ENCODE assay signal across 1 cellular context in the genomic region with DNA sequence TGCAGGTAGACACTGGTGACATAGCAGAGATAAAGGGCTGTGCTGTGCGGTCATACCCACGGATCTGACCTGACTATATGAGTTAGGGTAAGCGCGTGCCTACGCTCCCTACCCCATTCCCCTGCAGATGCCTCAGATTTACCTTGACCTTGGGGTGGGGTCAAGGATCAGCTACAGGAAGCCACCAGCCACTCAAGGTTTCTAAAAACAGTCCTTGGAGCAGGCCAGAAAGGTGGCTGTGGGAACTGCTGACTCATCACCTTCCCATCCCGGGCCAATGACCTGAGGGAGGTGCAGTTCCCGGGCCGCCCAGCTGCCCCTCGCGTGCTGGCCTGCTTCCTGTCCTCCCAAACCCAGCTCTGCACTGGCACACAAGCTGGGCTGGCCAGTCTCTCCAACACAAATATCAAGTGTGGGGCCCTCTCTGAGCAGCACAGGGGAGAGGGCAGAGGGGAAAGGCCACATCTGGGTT.
TF ChIP-seq lines count a peak whose summit lies in the region.

No MANE protein-coding gene starts in this region.

TF ChIP-seq in K562, 482 proteins besides CTCF, POLR2A, EP300 and RAD21 (continues in another document):
- peak in 1 of 2 experiments; percentile 46; a peak in 1 of 4 replicates for TF ChIP-seq RCOR1 (IDR thresholded peaks at IDR 0.05; ENCODE audit: borderline replicate concordance in 1 of 2, low read depth in 2 of 2, low read length in 2 of 2)
- TF ChIP-seq ZBTB1 (CRISPR knock-in tag; IDR thresholded peaks at IDR 0.05; ENCODE audit: borderline replicate concordance, low read depth): no peak
- no peak for TF ChIP-seq FOXO4 (CRISPR knock-in tag; IDR thresholded peaks at IDR 0.05)
- TF ChIP-seq PRPF4 (IDR thresholded peaks at IDR 0.05; ENCODE audit: insufficient read depth, low read depth, low read length, poor library complexity, severe bottlenecking): no peak
- no peak for TF ChIP-seq TCFL5 (CRISPR knock-in tag; conservative IDR thresholded peaks at IDR 0.05)
- TF ChIP-seq, protein P1, sequence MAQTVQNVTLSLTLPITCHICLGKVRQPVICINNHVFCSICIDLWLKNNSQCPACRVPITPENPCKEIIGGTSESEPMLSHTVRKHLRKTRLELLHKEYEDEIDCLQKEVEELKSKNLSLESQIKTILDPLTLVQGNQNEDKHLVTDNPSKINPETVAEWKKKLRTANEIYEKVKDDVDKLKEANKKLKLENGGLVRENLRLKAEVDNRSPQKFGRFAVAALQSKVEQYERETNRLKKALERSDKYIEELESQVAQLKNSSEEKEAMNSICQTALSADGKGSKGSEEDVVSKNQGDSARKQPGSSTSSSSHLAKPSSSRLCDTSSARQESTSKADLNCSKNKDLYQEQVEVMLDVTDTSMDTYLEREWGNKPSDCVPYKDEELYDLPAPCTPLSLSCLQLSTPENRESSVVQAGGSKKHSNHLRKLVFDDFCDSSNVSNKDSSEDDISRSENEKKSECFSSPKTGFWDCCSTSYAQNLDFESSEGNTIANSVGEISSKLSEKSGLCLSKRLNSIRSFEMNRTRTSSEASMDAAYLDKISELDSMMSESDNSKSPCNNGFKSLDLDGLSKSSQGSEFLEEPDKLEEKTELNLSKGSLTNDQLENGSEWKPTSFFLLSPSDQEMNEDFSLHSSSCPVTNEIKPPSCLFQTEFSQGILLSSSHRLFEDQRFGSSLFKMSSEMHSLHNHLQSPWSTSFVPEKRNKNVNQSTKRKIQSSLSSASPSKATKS (CRISPR knock-in tag; IDR thresholded peaks at IDR 0.05): no peak
- TF ChIP-seq ARID3A (IDR thresholded peaks at IDR 0.05; ENCODE audit: borderline replicate concordance, low read depth, low read length): no peak
- no peak for TF ChIP-seq CREB5 (CRISPR knock-in tag; IDR thresholded peaks at IDR 0.05)
- TF ChIP-seq FOXK2 (conservative IDR thresholded peaks at IDR 0.05 in 1 of 2, IDR thresholded peaks at IDR 0.05 in 1 of 2; ENCODE audit: low read depth in 2 of 2): no peak
- no peak for TF ChIP-seq ZC3H8 (IDR thresholded peaks at IDR 0.05)
- no peak for TF ChIP-seq KLF1 (tag; IDR thresholded peaks at IDR 0.05)
- TF ChIP-seq HNRNPUL1 (IDR thresholded peaks at IDR 0.05; ENCODE audit: low read length): no peak
- TF ChIP-seq IRF9 (tag; IDR thresholded peaks at IDR 0.05): no peak
- TF ChIP-seq ZNF124 (CRISPR knock-in tag; IDR thresholded peaks at IDR 0.05): no peak
- no peak for TF ChIP-seq IFI16 (CRISPR knock-in tag; IDR thresholded peaks at IDR 0.05)
- TF ChIP-seq, protein P2, sequence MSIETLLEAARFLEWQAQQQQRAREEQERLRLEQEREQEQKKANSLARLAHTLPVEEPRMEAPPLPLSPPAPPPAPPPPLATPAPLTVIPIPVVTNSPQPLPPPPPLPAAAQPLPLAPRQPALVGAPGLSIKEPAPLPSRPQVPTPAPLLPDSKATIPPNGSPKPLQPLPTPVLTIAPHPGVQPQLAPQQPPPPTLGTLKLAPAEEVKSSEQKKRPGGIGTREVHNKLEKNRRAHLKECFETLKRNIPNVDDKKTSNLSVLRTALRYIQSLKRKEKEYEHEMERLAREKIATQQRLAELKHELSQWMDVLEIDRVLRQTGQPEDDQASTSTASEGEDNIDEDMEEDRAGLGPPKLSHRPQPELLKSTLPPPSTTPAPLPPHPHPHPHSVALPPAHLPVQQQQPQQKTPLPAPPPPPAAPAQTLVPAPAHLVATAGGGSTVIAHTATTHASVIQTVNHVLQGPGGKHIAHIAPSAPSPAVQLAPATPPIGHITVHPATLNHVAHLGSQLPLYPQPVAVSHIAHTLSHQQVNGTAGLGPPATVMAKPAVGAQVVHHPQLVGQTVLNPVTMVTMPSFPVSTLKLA (conservative IDR thresholded peaks at IDR 0.05): 0 out of 4 replicates have a peak, but pooled peaks of 1 of the 2 experiments have one; percentile 7
- TF ChIP-seq ZNF24 (IDR thresholded peaks at IDR 0.05): no peak
- peak; percentile 31; the same call in 1 of the 2 replicates for TF ChIP-seq SMARCA4 (IDR thresholded peaks at IDR 0.05)
- TF ChIP-seq, protein P3, sequence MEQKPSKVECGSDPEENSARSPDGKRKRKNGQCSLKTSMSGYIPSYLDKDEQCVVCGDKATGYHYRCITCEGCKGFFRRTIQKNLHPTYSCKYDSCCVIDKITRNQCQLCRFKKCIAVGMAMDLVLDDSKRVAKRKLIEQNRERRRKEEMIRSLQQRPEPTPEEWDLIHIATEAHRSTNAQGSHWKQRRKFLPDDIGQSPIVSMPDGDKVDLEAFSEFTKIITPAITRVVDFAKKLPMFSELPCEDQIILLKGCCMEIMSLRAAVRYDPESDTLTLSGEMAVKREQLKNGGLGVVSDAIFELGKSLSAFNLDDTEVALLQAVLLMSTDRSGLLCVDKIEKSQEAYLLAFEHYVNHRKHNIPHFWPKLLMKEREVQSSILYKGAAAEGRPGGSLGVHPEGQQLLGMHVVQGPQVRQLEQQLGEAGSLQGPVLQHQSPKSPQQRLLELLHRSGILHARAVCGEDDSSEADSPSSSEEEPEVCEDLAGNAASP (IDR thresholded peaks at IDR 0.05): no peak
- peak; percentile 95 for TF ChIP-seq NFE2 (IDR thresholded peaks at IDR 0.05; ENCODE audit: low read depth)
- TF ChIP-seq MYNN (IDR thresholded peaks at IDR 0.05): no peak
- no peak for TF ChIP-seq MYNN (CRISPR knock-in tag; IDR thresholded peaks at IDR 0.05)
- TF ChIP-seq KAT7 (CRISPR knock-in tag; IDR thresholded peaks at IDR 0.05; ENCODE audit: borderline replicate concordance): no peak
- peak in 1 of 2 experiments; percentile 13; a peak in 1 of 4 replicates for TF ChIP-seq TRIM24 (IDR thresholded peaks at IDR 0.05)
- TF ChIP-seq TSHZ1 (CRISPR knock-in tag; IDR thresholded peaks at IDR 0.05): no peak
- no peak for TF ChIP-seq RFX1 (IDR thresholded peaks at IDR 0.05)
- no peak for TF ChIP-seq SP1 (CRISPR knock-in tag; IDR thresholded peaks at IDR 0.05)
- no peak for TF ChIP-seq CBFA2T2 (conservative IDR thresholded peaks at IDR 0.05)
- TF ChIP-seq ZNF444 (CRISPR knock-in tag; IDR thresholded peaks at IDR 0.05): no peak
- TF ChIP-seq FOS (IDR thresholded peaks at IDR 0.05; ENCODE audit: extremely low read depth, insufficient read length): no peak
- TF ChIP-seq ARID1B (IDR thresholded peaks at IDR 0.05): 0 out of 2 replicates have a peak, but pooled peaks have one; percentile 21
- peak; percentile 100 for TF ChIP-seq MAFK (IDR thresholded peaks at IDR 0.05; ENCODE audit: low read length)
- no peak for TF ChIP-seq KLF6 (CRISPR knock-in tag; IDR thresholded peaks at IDR 0.05; ENCODE audit: borderline replicate concordance)
- TF ChIP-seq, protein P4, sequence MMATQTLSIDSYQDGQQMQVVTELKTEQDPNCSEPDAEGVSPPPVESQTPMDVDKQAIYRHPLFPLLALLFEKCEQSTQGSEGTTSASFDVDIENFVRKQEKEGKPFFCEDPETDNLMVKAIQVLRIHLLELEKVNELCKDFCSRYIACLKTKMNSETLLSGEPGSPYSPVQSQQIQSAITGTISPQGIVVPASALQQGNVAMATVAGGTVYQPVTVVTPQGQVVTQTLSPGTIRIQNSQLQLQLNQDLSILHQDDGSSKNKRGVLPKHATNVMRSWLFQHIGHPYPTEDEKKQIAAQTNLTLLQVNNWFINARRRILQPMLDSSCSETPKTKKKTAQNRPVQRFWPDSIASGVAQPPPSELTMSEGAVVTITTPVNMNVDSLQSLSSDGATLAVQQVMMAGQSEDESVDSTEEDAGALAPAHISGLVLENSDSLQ (IDR thresholded peaks at IDR 0.05): no peak
- no peak for TF ChIP-seq SFPQ (IDR thresholded peaks at IDR 0.05; ENCODE audit: low read depth, low read length)
- TF ChIP-seq NRF1 (conservative IDR thresholded peaks at IDR 0.05 in 1 of 2, IDR thresholded peaks at IDR 0.05 in 1 of 2): peak in 1 of 2 experiments; percentile 26; a peak in 1 of 4 replicates
- TF ChIP-seq ATF1 (CRISPR knock-in tag; IDR thresholded peaks at IDR 0.05): no peak
- TF ChIP-seq ATF1 (tag; IDR thresholded peaks at IDR 0.05): peak; percentile 23; the same call in 1 of the 2 replicates
- peak; percentile 19; the same call in 1 of the 2 replicates for TF ChIP-seq MTA1 (IDR thresholded peaks at IDR 0.05; ENCODE audit: borderline replicate concordance)
- TF ChIP-seq, protein P5, sequence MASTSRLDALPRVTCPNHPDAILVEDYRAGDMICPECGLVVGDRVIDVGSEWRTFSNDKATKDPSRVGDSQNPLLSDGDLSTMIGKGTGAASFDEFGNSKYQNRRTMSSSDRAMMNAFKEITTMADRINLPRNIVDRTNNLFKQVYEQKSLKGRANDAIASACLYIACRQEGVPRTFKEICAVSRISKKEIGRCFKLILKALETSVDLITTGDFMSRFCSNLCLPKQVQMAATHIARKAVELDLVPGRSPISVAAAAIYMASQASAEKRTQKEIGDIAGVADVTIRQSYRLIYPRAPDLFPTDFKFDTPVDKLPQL (IDR thresholded peaks at IDR 0.05; ENCODE audit: extremely low read depth, insufficient read length): no peak
- TF ChIP-seq NR2C1 (IDR thresholded peaks at IDR 0.05): peak; percentile 56
- peak; percentile 73 for TF ChIP-seq NR2C1 (tag; IDR thresholded peaks at IDR 0.05)
- no peak for TF ChIP-seq RBFOX2 (IDR thresholded peaks at IDR 0.05; ENCODE audit: low read depth, low read length)
- TF ChIP-seq SPI1 (IDR thresholded peaks at IDR 0.05; ENCODE audit: borderline replicate concordance, low read depth, low read length): no peak
